ENCODE assay signal across 1 cellular context in genomic region chr6:154675602-154676088, GRCh38.
TF ChIP-seq lines count a peak whose summit lies in the region.

No MANE protein-coding gene starts in this region.

TF ChIP-seq in HepG2, 621 proteins besides CTCF, POLR2A, EP300 and RAD21 (continued from another document and continues in another):
- TF ChIP-seq PRDM15 (CRISPR knock-in tag; IDR thresholded peaks at IDR 0.05) (no peak), DMTF1 (CRISPR knock-in tag; IDR thresholded peaks at IDR 0.05) (no peak), NFYB (CRISPR knock-in tag; IDR thresholded peaks at IDR 0.05) (no peak), ZNF879 (CRISPR knock-in tag; IDR thresholded peaks at IDR 0.05) (no peak), MNT (IDR thresholded peaks at IDR 0.05) (no peak), ZNF33B (CRISPR knock-in tag; IDR thresholded peaks at IDR 0.05) (no peak), ZNF7 (CRISPR knock-in tag; IDR thresholded peaks at IDR 0.05) (no peak), ZKSCAN5 (CRISPR knock-in tag; IDR thresholded peaks at IDR 0.05) (no peak), SIX1 (CRISPR knock-in tag; IDR thresholded peaks at IDR 0.05; ENCODE audit: borderline replicate concordance) (0 out of 2 replicates have a peak, but pooled peaks have one; percentile 28), PRPF4 (IDR thresholded peaks at IDR 0.05; ENCODE audit: low read depth, low read length, poor library complexity, severe bottlenecking) (no peak), AKNA (CRISPR knock-in tag; IDR thresholded peaks at IDR 0.05; ENCODE audit: borderline replicate concordance) (no peak), FOXM1 (CRISPR knock-in tag; IDR thresholded peaks at IDR 0.05) (no peak), ZNF557 (CRISPR knock-in tag; IDR thresholded peaks at IDR 0.05) (no peak), ZNF614 (CRISPR knock-in tag; IDR thresholded peaks at IDR 0.05; ENCODE audit: borderline replicate concordance) (peak; percentile 95), ZNF724P (CRISPR knock-in tag; IDR thresholded peaks at IDR 0.05; ENCODE audit: borderline replicate concordance) (no peak), TFDP1 (CRISPR knock-in tag; IDR thresholded peaks at IDR 0.05; ENCODE audit: borderline replicate concordance) (no peak), SRF (IDR thresholded peaks at IDR 0.05; ENCODE audit: low read depth, low read length) (peak; percentile 89), ZNF121 (CRISPR knock-in tag; IDR thresholded peaks at IDR 0.05) (no peak), ZFP37 (CRISPR knock-in tag; IDR thresholded peaks at IDR 0.05; ENCODE audit: borderline replicate concordance) (no peak), MYNN (CRISPR knock-in tag; IDR thresholded peaks at IDR 0.05; ENCODE audit: low read depth) (no peak), STAT5B (CRISPR knock-in tag; IDR thresholded peaks at IDR 0.05) (no peak), SNRNP70 (IDR thresholded peaks at IDR 0.05; ENCODE audit: low read depth, low read length) (no peak), NCOA2 (CRISPR knock-in tag; IDR thresholded peaks at IDR 0.05) (peak; percentile 23; the same call in 1 of the 2 replicates), ZNF547 (CRISPR knock-in tag; IDR thresholded peaks at IDR 0.05) (0 out of 2 replicates have a peak, but pooled peaks have one; percentile 31), ZSCAN30 (CRISPR knock-in tag; IDR thresholded peaks at IDR 0.05) (no peak), KAT8 (CRISPR knock-in tag; IDR thresholded peaks at IDR 0.05) (peak; percentile 84), GATAD2A (CRISPR knock-in tag; IDR thresholded peaks at IDR 0.05) (peak; percentile 89), FOXC1 (CRISPR knock-in tag; IDR thresholded peaks at IDR 0.05; ENCODE audit: borderline replicate concordance) (no peak), PAX8 (CRISPR knock-in tag; IDR thresholded peaks at IDR 0.05; ENCODE audit: borderline replicate concordance) (no peak), MIXL1 (CRISPR knock-in tag; IDR thresholded peaks at IDR 0.05) (peak; percentile 98)
- TF ChIP-seq, protein P1, sequence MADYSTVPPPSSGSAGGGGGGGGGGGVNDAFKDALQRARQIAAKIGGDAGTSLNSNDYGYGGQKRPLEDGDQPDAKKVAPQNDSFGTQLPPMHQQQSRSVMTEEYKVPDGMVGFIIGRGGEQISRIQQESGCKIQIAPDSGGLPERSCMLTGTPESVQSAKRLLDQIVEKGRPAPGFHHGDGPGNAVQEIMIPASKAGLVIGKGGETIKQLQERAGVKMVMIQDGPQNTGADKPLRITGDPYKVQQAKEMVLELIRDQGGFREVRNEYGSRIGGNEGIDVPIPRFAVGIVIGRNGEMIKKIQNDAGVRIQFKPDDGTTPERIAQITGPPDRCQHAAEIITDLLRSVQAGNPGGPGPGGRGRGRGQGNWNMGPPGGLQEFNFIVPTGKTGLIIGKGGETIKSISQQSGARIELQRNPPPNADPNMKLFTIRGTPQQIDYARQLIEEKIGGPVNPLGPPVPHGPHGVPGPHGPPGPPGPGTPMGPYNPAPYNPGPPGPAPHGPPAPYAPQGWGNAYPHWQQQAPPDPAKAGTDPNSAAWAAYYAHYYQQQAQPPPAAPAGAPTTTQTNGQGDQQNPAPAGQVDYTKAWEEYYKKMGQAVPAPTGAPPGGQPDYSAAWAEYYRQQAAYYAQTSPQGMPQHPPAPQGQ (CRISPR knock-in tag; IDR thresholded peaks at IDR 0.05; ENCODE audit: borderline replicate concordance) = no peak
- TF ChIP-seq, protein P2, sequence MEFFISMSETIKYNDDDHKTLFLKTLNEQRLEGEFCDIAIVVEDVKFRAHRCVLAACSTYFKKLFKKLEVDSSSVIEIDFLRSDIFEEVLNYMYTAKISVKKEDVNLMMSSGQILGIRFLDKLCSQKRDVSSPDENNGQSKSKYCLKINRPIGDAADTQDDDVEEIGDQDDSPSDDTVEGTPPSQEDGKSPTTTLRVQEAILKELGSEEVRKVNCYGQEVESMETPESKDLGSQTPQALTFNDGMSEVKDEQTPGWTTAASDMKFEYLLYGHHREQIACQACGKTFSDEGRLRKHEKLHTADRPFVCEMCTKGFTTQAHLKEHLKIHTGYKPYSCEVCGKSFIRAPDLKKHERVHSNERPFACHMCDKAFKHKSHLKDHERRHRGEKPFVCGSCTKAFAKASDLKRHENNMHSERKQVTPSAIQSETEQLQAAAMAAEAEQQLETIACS (CRISPR knock-in tag; IDR thresholded peaks at IDR 0.05) = no peak
- TF ChIP-seq, protein P3, sequence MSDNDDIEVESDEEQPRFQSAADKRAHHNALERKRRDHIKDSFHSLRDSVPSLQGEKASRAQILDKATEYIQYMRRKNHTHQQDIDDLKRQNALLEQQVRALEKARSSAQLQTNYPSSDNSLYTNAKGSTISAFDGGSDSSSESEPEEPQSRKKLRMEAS (IDR thresholded peaks at IDR 0.05) = no peak
- TF ChIP-seq, protein P4, sequence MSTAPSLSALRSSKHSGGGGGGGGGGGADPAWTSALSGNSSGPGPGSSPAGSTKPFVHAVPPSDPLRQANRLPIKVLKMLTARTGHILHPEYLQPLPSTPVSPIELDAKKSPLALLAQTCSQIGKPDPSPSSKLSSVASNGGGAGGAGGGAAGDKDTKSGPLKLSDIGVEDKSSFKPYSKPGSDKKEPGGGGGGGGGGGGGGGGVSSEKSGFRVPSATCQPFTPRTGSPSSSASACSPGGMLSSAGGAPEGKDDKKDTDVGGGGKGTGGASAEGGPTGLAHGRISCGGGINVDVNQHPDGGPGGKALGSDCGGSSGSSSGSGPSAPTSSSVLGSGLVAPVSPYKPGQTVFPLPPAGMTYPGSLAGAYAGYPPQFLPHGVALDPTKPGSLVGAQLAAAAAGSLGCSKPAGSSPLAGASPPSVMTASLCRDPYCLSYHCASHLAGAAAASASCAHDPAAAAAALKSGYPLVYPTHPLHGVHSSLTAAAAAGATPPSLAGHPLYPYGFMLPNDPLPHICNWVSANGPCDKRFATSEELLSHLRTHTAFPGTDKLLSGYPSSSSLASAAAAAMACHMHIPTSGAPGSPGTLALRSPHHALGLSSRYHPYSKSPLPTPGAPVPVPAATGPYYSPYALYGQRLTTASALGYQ (CRISPR knock-in tag; IDR thresholded peaks at IDR 0.05) = no peak
